ENCODE assay signal across 28 cellular contexts in genomic region chr16:77295896-77296295, GRCh38.
"Had no signal": no experiment of that assay in that cellular context is flagged by ENCODE, and none has a peak within 500 bp of the region (broad histone marks: within the 10 kb centered on the region; RNA-seq: fewer than 3 reads in every experiment).

No MANE protein-coding gene starts in this region.

- FAIRE-seq: endothelial cell of umbilical vein, frontal cortex, islet of Langerhans, small intestine had no signal

- H3K27ac Mint-ChIP-seq: activated B cell treated with CpG ODN at 0.5 μM for 24 hours; activated CD8-positive, alpha-beta T cell treated with anti-CD3 and anti-CD28 coated beads for 36 hours; activated naive CD4-positive, alpha-beta T cell treated with anti-CD3 and anti-CD28 coated beads, Interleukin-2, amount 50 U/mL, for 72 hours; activated T-helper 2 cell treated with anti-CD3 and anti-CD28 coated beads, Interferon-gamma antibody, Interleukin-2, Interleukin-4, amounts not matched to agents 10 μg/mL and 5 μg/mL and 100 μg/mL, durations not matched to agents 14 hours and 24 hours and 36 hours; nephron; stimulated activated effector memory CD8-positive, alpha-beta T cell treated with anti-CD3 and anti-CD28 coated beads, Interleukin-12 subunit alpha, Interleukin-12 subunit beta, amount 100 ng/mL, for 72 hours; stimulated activated naive CD8-positive, alpha-beta T cell treated with anti-CD3 and anti-CD28 coated beads, Interleukin-15, Interleukin-2, amounts not matched to agents 100 ng/mL and 50 ng/mL, for 24 hours had no signal

- H3K27me3 ChIP-seq: body of pancreas, sigmoid colon, uterus had no signal

- H3K4me1 ChIP-seq: body of pancreas, left ventricle myocardium inferior, prostate gland, sigmoid colon, uterus had no signal

- H3K9me3 Mint-ChIP-seq: activated B cell treated with CpG ODN at 0.5 μM for 24 hours; activated CD8-positive, alpha-beta T cell treated with anti-CD3 and anti-CD28 coated beads for 36 hours; activated naive CD4-positive, alpha-beta T cell treated with anti-CD3 and anti-CD28 coated beads, Interleukin-2, amount 50 U/mL, for 72 hours; activated T-helper 2 cell treated with anti-CD3 and anti-CD28 coated beads, Interferon-gamma antibody, Interleukin-2, Interleukin-4, amounts not matched to agents 10 μg/mL and 5 μg/mL and 100 μg/mL, durations not matched to agents 14 hours and 24 hours and 36 hours; nephron; stimulated activated effector memory CD8-positive, alpha-beta T cell treated with anti-CD3 and anti-CD28 coated beads, Interleukin-12 subunit alpha, Interleukin-12 subunit beta, amount 100 ng/mL, for 72 hours; stimulated activated naive CD8-positive, alpha-beta T cell treated with anti-CD3 and anti-CD28 coated beads, Interleukin-15, Interleukin-2, amounts not matched to agents 100 ng/mL and 50 ng/mL, for 24 hours had no signal

- H3K4me3 Mint-ChIP-seq: activated B cell treated with CpG ODN at 0.5 μM for 24 hours; activated CD8-positive, alpha-beta T cell treated with anti-CD3 and anti-CD28 coated beads for 36 hours; nephron; stimulated activated effector memory CD8-positive, alpha-beta T cell treated with anti-CD3 and anti-CD28 coated beads, Interleukin-12 subunit alpha, Interleukin-12 subunit beta, amount 100 ng/mL, for 72 hours; stimulated activated naive CD8-positive, alpha-beta T cell treated with anti-CD3 and anti-CD28 coated beads, Interleukin-15, Interleukin-2, amounts not matched to agents 100 ng/mL and 50 ng/mL, for 24 hours had no signal

- H3K4me1 Mint-ChIP-seq: nephron; stimulated activated effector memory CD8-positive, alpha-beta T cell treated with anti-CD3 and anti-CD28 coated beads, Interleukin-12 subunit alpha, Interleukin-12 subunit beta, amount 100 ng/mL, for 72 hours had no signal

- H3K9me3 ChIP-seq: body of pancreas, left ventricle myocardium inferior, mucosa of descending colon, prostate gland, sigmoid colon, thoracic aorta, uterus had no signal

- H3K36me3 ChIP-seq: left ventricle myocardium inferior, prostate gland, sigmoid colon, thoracic aorta, uterus had no signal

- H3K27ac ChIP-seq: body of pancreas, left ventricle myocardium inferior, prostate gland, sigmoid colon, thoracic aorta, uterus had no signal

- H3K36me3 Mint-ChIP-seq: activated naive CD4-positive, alpha-beta T cell treated with anti-CD3 and anti-CD28 coated beads, Interleukin-2, amount 50 U/mL, for 72 hours; stimulated activated effector memory CD8-positive, alpha-beta T cell treated with anti-CD3 and anti-CD28 coated beads, Interleukin-12 subunit alpha, Interleukin-12 subunit beta, amount 100 ng/mL, for 72 hours had no signal

- H3K4me3 ChIP-seq: body of pancreas, left ventricle myocardium inferior, lung, mucosa of descending colon, prostate gland, sigmoid colon, thoracic aorta, uterus had no signal

- ATAC-seq: activated CD8-positive, alpha-beta T cell treated with anti-CD3 and anti-CD28 coated beads for 36 hours; activated naive CD4-positive, alpha-beta T cell treated with anti-CD3 and anti-CD28 coated beads, Interleukin-2, amount 50 U/mL, for 72 hours; body of pancreas; esophagus mucosa; mucosa of descending colon; stimulated activated effector memory CD8-positive, alpha-beta T cell treated with anti-CD3 and anti-CD28 coated beads, Interleukin-12 subunit alpha, Interleukin-12 subunit beta, amount 100 ng/mL, for 72 hours had no signal

- DNase-seq: activated B cell treated with CpG ODN at 0.5 μM for 24 hours; activated CD4-positive, alpha-beta T cell treated with anti-CD3 and anti-CD28 coated beads, Interleukin-2, amount 50 U/mL, for 1 hour; activated CD8-positive, alpha-beta T cell treated with anti-CD3 and anti-CD28 coated beads for 36 hours; activated naive CD4-positive, alpha-beta T cell; activated T-cell treated with anti-CD3 and anti-CD28 coated beads, Interleukin-2, amount 50 U/mL, for 48 hours; aorta; body of pancreas; left ventricle myocardium inferior; mucosa of descending colon; retina; sigmoid colon; small intestine; stimulated activated CD4-positive, alpha-beta T cell treated with anti-CD3 and anti-CD28 coated beads, Interleukin-4, amount 100 ng/mL, for 24 hours; T-helper 2 cell; trophoblast cell; uterus had no signal
